In the genomic region with DNA sequence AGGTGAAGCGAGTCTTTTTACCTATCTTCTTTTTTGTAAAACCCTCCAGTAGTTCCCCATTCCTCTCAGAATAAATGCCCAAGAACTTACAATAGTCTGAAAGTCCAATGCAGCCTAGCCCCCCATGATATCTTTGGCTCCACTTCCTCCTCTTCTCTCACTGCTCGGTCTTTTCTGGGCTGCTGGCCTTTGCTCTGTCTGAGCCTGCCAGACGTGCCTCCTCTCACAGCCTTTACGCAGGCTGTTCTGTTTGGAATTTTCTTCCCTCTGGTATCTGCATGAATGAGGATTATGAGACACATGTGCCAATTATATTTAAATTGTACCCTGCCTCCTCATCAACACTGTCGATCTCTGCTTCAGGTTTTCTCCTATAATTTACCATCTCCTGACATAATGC, we compare ENCODE assay signal across 27 cellular contexts.
"Had no signal": no experiment of that assay in that cellular context is flagged by ENCODE, and none has a peak within 500 bp of the region (broad histone marks: within the 10 kb centered on the region; RNA-seq: fewer than 3 reads in every experiment).

No MANE protein-coding gene starts in this region.

- H3K27me3 ChIP-seq: neutrophil, stomach, testis, tibial artery, vagina had no signal

- DNase-seq: glutamatergic neuron; hippocampal formation; kidney glomerular epithelial cell; left cardiac atrium; midbrain; mucosa of descending colon; naive thymus-derived CD4-positive, alpha-beta T cell; occipital lobe; right cardiac atrium; stimulated activated CD4-positive, alpha-beta T cell treated with anti-CD3 and anti-CD28 coated beads, Interleukin-12 subunit alpha, Interleukin-12 subunit beta, amount 100 ng/mL, for 4 hours; stimulated activated CD4-positive, alpha-beta T cell treated with anti-CD3 and anti-CD28 coated beads, Interleukin-15, amount 100 ng/mL, for 24 hours; stimulated activated CD4-positive, alpha-beta T cell treated with anti-CD3 and anti-CD28 coated beads, Interleukin-2, amount 100 ng/mL, for 24 hours; stimulated activated CD4-positive, alpha-beta T cell treated with anti-CD3 and anti-CD28 coated beads, Interleukin-4, amount 100 ng/mL, for 1 hour; stimulated activated naive B cell treated with anti-CD40 and anti-IgM and Interleukin-4, amounts not matched to agents 10 μg/mL and 1 μg/mL and 100 μg/mL, for 72 hours; stimulated activated naive CD8-positive, alpha-beta T cell treated with anti-CD3 and anti-CD28 coated beads, Interleukin-15, Interleukin-2, amounts not matched to agents 100 U/mL and 50 U/mL, for 24 hours; stomach; testis; tibial artery; trophoblast cell had no signal

- H3K9me3 ChIP-seq: mucosa of descending colon, neutrophil, stomach, testis, tibial artery, vagina had no signal

- ATAC-seq: left lobe of liver; mucosa of descending colon; naive thymus-derived CD4-positive, alpha-beta T cell; natural killer cell treated with Interleukin-12 subunit alpha and Interleukin-12 subunit beta and Interleukin-15 and Interleukin-18, amount 100 ng/mL, for 72 hours; sciatic nerve; stimulated activated naive B cell treated with anti-CD40 and anti-IgM and Interleukin-4, amounts not matched to agents 10 μg/mL and 1 μg/mL and 100 μg/mL, for 72 hours; stimulated activated naive CD8-positive, alpha-beta T cell treated with anti-CD3 and anti-CD28 coated beads, Interleukin-15, Interleukin-2, amounts not matched to agents 100 U/mL and 50 U/mL, for 24 hours had no signal

- H3K27ac ChIP-seq: neutrophil, parathyroid adenoma, skin epidermis, stomach, testis, tibial artery, vagina had no signal

- H2AFZ ChIP-seq: parathyroid adenoma had no signal

- H3K9ac ChIP-seq: parathyroid adenoma had no signal

- H3K4me3 ChIP-seq: lung, mucosa of descending colon, skin epidermis, stomach, testis, tibial artery, vagina had no signal

- H3K4me1 ChIP-seq: parathyroid adenoma, stomach, testis, tibial artery, vagina had no signal

- H3K36me3 ChIP-seq: neutrophil, stomach, tibial artery, vagina had no signal
